In genomic region chrX:19593684-19594083, GRCh38 we compare ENCODE assay signal across 9 cellular contexts.
A peak's percentile ranks its signal among the peaks of the same experiment; 100 is the strongest.
DNase-seq lines count a peak whose midpoint lies in the region; ATAC-seq, FAIRE-seq and TF ChIP-seq lines count a peak whose summit lies in the region.
"Had no signal": no experiment of that assay in that cellular context is flagged by ENCODE, and none has a peak within 500 bp of the region (broad histone marks: within the 10 kb centered on the region; RNA-seq: fewer than 3 reads in every experiment).

No MANE protein-coding gene starts in this region.

- H3K79me1 ChIP-seq in mesendoderm (ENCODE audit: low read length) = no peaks in the 10 kb centered on the region

- no peak overlapping the region for H3K4me2 ChIP-seq in mesendoderm (ENCODE audit: low read length)

- no peak overlapping the region for H3K27ac ChIP-seq in mesendoderm (ENCODE audit: low read depth, low read length)

- no peak overlapping the region for H4K8ac ChIP-seq in mesendoderm (ENCODE audit: low read depth, low read length)

- WGBS in mesendoderm (ENCODE audit: extremely low coverage, insufficient coverage, low lambda C conversion rate) = no CpG with 5 or more reads among the region's 2 CpGs

- H2AK5ac ChIP-seq in mesendoderm (ENCODE audit: low read length) = no peak overlapping the region

- no peaks in the 10 kb centered on the region for H3K27me3 ChIP-seq in mesendoderm (ENCODE audit: insufficient read depth, low read length, poor library complexity)

- DNase-seq in AG20443 (ENCODE audit: low spot score) (peak; percentile 22), GM10266 (ENCODE audit: extremely low spot score) (no peak), NCI-H82 treated with DMSO at 0.1 percent for 48 hours (lab: John Stamatoyannopoulos, UW; ENCODE audit: unreplicated experiment) (peak; percentile 24), cerebellar cortex (ENCODE audit: low spot score) (peak; percentile 10), mesendoderm (peak; percentile 36), cortex of kidney (lab: John Stamatoyannopoulos, UW) (no peak), H54 (ENCODE audit: insufficient read length, low spot score) (no peak)

- no peak for TF ChIP-seq POLR2A in H54 (IDR thresholded peaks at IDR 0.05; ENCODE audit: low read depth, low read length)

- ATAC-seq in HG02588 (IDR thresholded peaks at IDR 0.05; ENCODE audit: unreplicated experiment) = no peak
- ATAC-seq: mucosa of descending colon had no signal

- H3K9ac ChIP-seq in mesendoderm (ENCODE audit: low read length) = no peak overlapping the region

- H3K4me1 ChIP-seq in mesendoderm (ENCODE audit: control insufficient read depth, low read depth, low read length) = no peaks in the 10 kb centered on the region

- H3K23ac ChIP-seq in mesendoderm (ENCODE audit: low read length) = no peak overlapping the region

- no peak overlapping the region for H3K4me3 ChIP-seq in mesendoderm (ENCODE audit: low read length)
- H3K4me3 ChIP-seq: mucosa of descending colon had no signal

- H3K56ac ChIP-seq in mesendoderm (ENCODE audit: low read length) = no peak overlapping the region

- FAIRE-seq in H54 (lab: Jason Lieb, UNC) = no peak

- H2BK120ac ChIP-seq in mesendoderm (ENCODE audit: low read depth, low read length) = no peak overlapping the region

- H3K4ac ChIP-seq in mesendoderm (ENCODE audit: low read depth, low read length) = no peak overlapping the region

- H2BK5ac ChIP-seq in mesendoderm (ENCODE audit: low read length) = no peak overlapping the region

- no peak overlapping the region for H2BK15ac ChIP-seq in mesendoderm (replicated peaks; ENCODE audit: low read depth)

- no peak overlapping the region for H3K18ac ChIP-seq in mesendoderm (ENCODE audit: low read length)

- H4K5ac ChIP-seq in mesendoderm (ENCODE audit: low read length) = no peak overlapping the region

- TF ChIP-seq CTCF in GM10266 (IDR thresholded peaks at IDR 0.05; ENCODE audit: control insufficient read depth, insufficient read depth, low read depth, missing control alignments) = peak; percentile 27

- no peaks in the 10 kb centered on the region for H3K36me3 ChIP-seq in mesendoderm (ENCODE audit: control insufficient read depth, insufficient read depth, low read length)

- H3K79me2 ChIP-seq in mesendoderm (ENCODE audit: control insufficient read depth, insufficient read depth, low read length) = no peaks in the 10 kb centered on the region

Comparison
In these comparisons a context has a peak if more than half of its experiments do, and no peak if none do; other contexts are left out.
1. DNase-seq: peak in AG20443 (single experiment), NCI-H82 treated with DMSO at 0.1 percent for 48 hours (single experiment), cerebellar cortex (single experiment) and mesendoderm (single experiment); none in GM10266 (single experiment), cortex of kidney (single experiment) and H54 (single experiment).